In the genomic region with DNA sequence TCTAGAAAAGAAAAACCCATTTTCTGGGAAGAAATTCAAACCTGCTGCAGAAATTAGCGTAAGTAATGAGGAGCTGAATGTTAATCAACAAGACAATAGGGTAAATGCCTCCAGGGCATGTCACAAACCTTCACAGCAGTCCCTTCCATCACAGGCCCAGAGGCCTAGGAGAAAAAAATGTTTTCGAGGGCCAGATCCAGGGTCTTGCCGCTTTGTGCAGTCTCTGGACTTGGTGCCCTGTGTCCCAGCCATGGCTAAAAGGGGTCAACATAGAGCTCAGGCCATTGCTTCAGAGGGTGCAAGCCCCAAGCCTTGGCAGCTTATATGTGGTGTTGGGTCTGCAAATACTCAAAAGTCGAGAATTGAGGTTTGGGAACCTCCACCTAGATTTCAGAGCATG, we compare ENCODE assay signal across 1 cellular context.
TF ChIP-seq lines count a peak whose summit lies in the region.

No MANE protein-coding gene starts in this region.

TF ChIP-seq in K562, 482 proteins besides CTCF, POLR2A, EP300 and RAD21 (continued from another document):
- TF ChIP-seq, protein P1, sequence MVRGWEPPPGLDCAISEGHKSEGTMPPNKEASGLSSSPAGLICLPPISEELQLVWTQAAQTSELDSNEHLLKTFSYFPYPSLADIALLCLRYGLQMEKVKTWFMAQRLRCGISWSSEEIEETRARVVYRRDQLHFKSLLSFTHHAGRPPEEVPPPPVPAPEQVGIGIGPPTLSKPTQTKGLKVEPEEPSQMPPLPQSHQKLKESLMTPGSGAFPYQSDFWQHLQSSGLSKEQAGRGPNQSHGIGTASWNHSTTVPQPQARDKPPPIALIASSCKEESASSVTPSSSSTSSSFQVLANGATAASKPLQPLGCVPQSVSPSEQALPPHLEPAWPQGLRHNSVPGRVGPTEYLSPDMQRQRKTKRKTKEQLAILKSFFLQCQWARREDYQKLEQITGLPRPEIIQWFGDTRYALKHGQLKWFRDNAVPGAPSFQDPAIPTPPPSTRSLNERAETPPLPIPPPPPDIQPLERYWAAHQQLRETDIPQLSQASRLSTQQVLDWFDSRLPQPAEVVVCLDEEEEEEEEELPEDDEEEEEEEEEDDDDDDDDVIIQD (CRISPR knock-in tag; IDR thresholded peaks at IDR 0.05) = peak; percentile 16; the same call in 1 of the 2 replicates
- TF ChIP-seq, protein P2, sequence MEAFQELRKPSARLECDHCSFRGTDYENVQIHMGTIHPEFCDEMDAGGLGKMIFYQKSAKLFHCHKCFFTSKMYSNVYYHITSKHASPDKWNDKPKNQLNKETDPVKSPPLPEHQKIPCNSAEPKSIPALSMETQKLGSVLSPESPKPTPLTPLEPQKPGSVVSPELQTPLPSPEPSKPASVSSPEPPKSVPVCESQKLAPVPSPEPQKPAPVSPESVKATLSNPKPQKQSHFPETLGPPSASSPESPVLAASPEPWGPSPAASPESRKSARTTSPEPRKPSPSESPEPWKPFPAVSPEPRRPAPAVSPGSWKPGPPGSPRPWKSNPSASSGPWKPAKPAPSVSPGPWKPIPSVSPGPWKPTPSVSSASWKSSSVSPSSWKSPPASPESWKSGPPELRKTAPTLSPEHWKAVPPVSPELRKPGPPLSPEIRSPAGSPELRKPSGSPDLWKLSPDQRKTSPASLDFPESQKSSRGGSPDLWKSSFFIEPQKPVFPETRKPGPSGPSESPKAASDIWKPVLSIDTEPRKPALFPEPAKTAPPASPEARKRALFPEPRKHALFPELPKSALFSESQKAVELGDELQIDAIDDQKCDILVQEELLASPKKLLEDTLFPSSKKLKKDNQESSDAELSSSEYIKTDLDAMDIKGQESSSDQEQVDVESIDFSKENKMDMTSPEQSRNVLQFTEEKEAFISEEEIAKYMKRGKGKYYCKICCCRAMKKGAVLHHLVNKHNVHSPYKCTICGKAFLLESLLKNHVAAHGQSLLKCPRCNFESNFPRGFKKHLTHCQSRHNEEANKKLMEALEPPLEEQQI (IDR thresholded peaks at IDR 0.05) = peak; percentile 41; the same call in 1 of the 2 replicates
- no peak for TF ChIP-seq MEF2D (tag; conservative IDR thresholded peaks at IDR 0.05; ENCODE audit: low read depth)
TF ChIP-seq in K562: peak in this region for 5.
